In the genomic region with DNA sequence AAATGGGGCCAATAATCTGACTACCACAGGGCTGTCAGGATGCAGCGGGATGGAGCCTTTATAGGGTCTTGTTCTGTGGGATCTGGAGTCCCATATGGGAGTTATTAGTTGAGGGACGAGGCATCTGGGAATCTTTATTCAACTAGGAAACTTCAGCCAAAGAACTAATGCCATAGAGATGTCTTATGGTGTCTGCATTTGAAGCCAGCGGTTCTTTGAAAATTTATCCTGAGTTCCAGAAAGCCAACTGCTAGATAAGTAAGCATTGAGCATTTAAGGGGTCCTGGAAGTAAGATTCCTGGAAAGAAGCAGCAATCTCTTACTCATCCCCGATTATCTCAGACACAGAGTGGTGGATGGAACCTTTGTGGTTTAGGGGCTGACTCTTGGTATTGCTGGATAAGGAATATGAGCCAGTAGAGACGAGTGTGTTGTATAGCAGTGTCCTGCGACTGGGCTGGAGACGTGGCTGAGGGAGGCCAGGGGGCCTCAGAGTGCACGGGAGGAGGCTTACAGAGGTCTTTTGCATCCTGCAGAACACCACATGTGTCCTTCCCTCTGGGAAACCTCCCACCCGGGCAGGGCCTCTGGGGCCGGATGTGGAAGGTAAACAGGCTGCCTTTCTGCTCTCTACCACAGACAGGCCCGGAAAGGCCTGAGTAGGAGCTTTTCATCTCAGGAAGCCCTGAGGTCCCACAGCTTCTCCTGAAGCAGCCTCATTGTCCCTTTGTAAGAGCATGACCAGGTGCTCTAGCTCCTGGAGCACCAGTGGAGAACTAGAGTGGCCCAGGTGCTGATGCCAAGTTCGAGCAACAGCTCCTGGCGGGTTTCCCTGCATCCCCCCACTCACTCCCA, we compare ENCODE assay signal across 10 cellular contexts. TPM values are rescaled to one million over a fixed set of nuclear protein-coding genes. Genes with fewer than 3 reads are reported as not detected.
A peak's percentile ranks its signal among the peaks of the same experiment; 100 is the strongest.
DNase-seq lines count a peak whose midpoint lies in the region; ATAC-seq and TF ChIP-seq lines count a peak whose summit lies in the region.
"Had no signal": no experiment of that assay in that cellular context is flagged by ENCODE, and none has a peak within 500 bp of the region (broad histone marks: within the 10 kb centered on the region; RNA-seq: fewer than 3 reads in every experiment).

No MANE protein-coding gene starts in this region.

- peak overlapping the region; percentile 80 to 97 (median 96) for H3K27ac ChIP-seq in sigmoid colon

- TF ChIP-seq CTCF in foreskin fibroblast (IDR thresholded peaks at IDR 0.05; ENCODE audit: low read depth, low read length): no peak
- no peak for TF ChIP-seq CTCF in sigmoid colon (IDR thresholded peaks at IDR 0.05)

- intact Hi-C loops in sigmoid colon (cut with DNase I): no loop called here

- TF ChIP-seq POLR2A in sigmoid colon (IDR thresholded peaks at IDR 0.05): no peak

- no peaks in the 10 kb centered on the region for H3K27me3 ChIP-seq in sigmoid colon

- no peaks in the 10 kb centered on the region for H3K9me3 ChIP-seq in sigmoid colon

- H3K4me3 ChIP-seq in foreskin fibroblast (ENCODE audit: low read depth in 1 of 2, low read length in 2 of 2): peak overlapping the region in 1 of 2 donors; percentile 15
- no peak overlapping the region for H3K4me3 ChIP-seq in sigmoid colon

- WGBS in sigmoid colon, 2 donors: 54 to 65% methylated on average over 13 of the region's 13 CpGs

- no peak for TF ChIP-seq EP300 in sigmoid colon (IDR thresholded peaks at IDR 0.05)

- peaks cover 0 to 74% (median 73%) of the 10 kb centered on the region in 4 donors for H3K4me1 ChIP-seq in sigmoid colon

- H3K36me3 ChIP-seq in sigmoid colon: no peaks in the 10 kb centered on the region

- DNase-seq in GF-D8 (lab: John Stamatoyannopoulos, UW) (peak; percentile 61), T1000 (lab: John Stamatoyannopoulos, UW) (peak; percentile 27), foreskin fibroblast (peak; percentile 60 to 70), sigmoid colon (no peak), RKO (ENCODE audit: low spot score) (no peak)
- no peak for DNase-seq in stimulated activated CD4-positive, alpha-beta T cell treated with anti-CD3 and anti-CD28 coated beads, Interleukin-4, amount 100 ng/mL, for 1 hour
- DNase-seq: activated CD4-positive, alpha-beta T cell treated with anti-CD3 and anti-CD28 coated beads for 1 hour; naive thymus-derived CD4-positive, alpha-beta T cell had no signal

- no peak for ATAC-seq in HG03520 (IDR thresholded peaks at IDR 0.05; ENCODE audit: unreplicated experiment)
- no peak for ATAC-seq in GM18907 (IDR thresholded peaks at IDR 0.05; ENCODE audit: unreplicated experiment)

RNA-seq across cellular contexts. Expression of a gene that starts 28.8 kb away (rescaled TPM):
- total RNA-seq in sigmoid colon: 100 to 1,000 TPM; 131 to 328 (median 197) TPM
- 100 to 1,000 TPM; 122 to 456 (median 176) TPM for polyA plus RNA-seq in sigmoid colon

RNA-seq across cellular contexts. Expression of a gene that starts 57.3 kb away (rescaled TPM):
- total RNA-seq in sigmoid colon: 100 to 1,000 TPM; 469 to 803 (median 546) TPM
- 100 to 1,000 TPM; 498 to 637 (median 574) TPM for polyA plus RNA-seq in sigmoid colon

RNA-seq across cellular contexts. Expression of a gene that starts 58.5 kb away (rescaled TPM):
- total RNA-seq in sigmoid colon: 1 to 10 TPM; 1.2 to 8.9 (median 1.3) TPM
- polyA plus RNA-seq in sigmoid colon: 10 to 100 TPM in 1 of 3 donors, 1 to 10 TPM in 2; 1.6 to 29.7 (median 4.8) TPM

Comparison
In these comparisons a context has a peak if more than half of its experiments do, and no peak if none do; other contexts are left out.
1. DNase-seq: peak in GF-D8 (single experiment), T1000 (single experiment) and foreskin fibroblast (2 of 2); none in sigmoid colon (single experiment), RKO (single experiment) and stimulated activated CD4-positive, alpha-beta T cell treated with anti-CD3 and anti-CD28 coated beads, Interleukin-4, amount 100 ng/mL, for 1 hour (single experiment).